8 cellular contexts compared by ENCODE assay signal in genomic region chr1:244796719-244797406, GRCh38. TPM values are rescaled to one million over a fixed set of nuclear protein-coding genes. Genes with fewer than 3 reads are reported as not detected.
DNase-seq lines count a peak whose midpoint lies in the region; ATAC-seq and TF ChIP-seq lines count a peak whose summit lies in the region.

No MANE protein-coding gene starts in this region.

- POLR2A ChIA-PET in HEK293T (lab: Yijun Ruan, JAX), result no interaction called here

- no peak overlapping the region for H3K27ac ChIP-seq in esophagus muscularis mucosa (replicated peaks in 1 of 4)
- H3K27ac ChIP-seq in thyroid gland, result no peak overlapping the region

- H3K4me3 Mint-ChIP-seq in CD14-positive monocyte, result no peak overlapping the region
- no peak overlapping the region for H3K4me3 Mint-ChIP-seq in nephron progenitor cell

- H3K4me1 ChIP-seq in NT2/D1 (ENCODE audit: insufficient read depth, insufficient read length) (no peaks in the 10 kb centered on the region), esophagus muscularis mucosa (peaks cover 0 to 7% (median 2%) of the 10 kb centered on the region in 4 donors), thyroid gland (no peaks in the 10 kb centered on the region)

- no peak overlapping the region for H3K4me3 ChIP-seq in NT2/D1 (ENCODE audit: insufficient read length, low read depth)
- H3K4me3 ChIP-seq in esophagus muscularis mucosa, result no peak overlapping the region
- H3K4me3 ChIP-seq in thyroid gland (replicated peaks in 1 of 3), result no peak overlapping the region

- H3K36me3 ChIP-seq in NT2/D1 (ENCODE audit: insufficient read depth, insufficient read length, low read length) (no peaks in the 10 kb centered on the region), esophagus muscularis mucosa (no peaks in the 10 kb centered on the region), thyroid gland (no peaks in the 10 kb centered on the region)

- ATAC-seq in HG03196 (IDR thresholded peaks at IDR 0.05; ENCODE audit: unreplicated experiment), result no peak

- H3K27ac Mint-ChIP-seq in CD14-positive monocyte (no peak overlapping the region), nephron progenitor cell (no peak overlapping the region)

- H3K4me1 Mint-ChIP-seq in CD14-positive monocyte (peaks cover 2% of the 10 kb centered on the region), nephron progenitor cell (no peaks in the 10 kb centered on the region)

- CTCF ChIA-PET in HEK293T (lab: Yijun Ruan, JAX), result interaction anchor here (0.6 to 2.0 kb wide), 13 partner anchors 9 to 246 kb away, joined by 3 to 32 read pairs (median 3); partner anchors contain the start of gene DESI2

- intact Hi-C loops in CD14-positive monocyte (cut with micrococcal nuclease) (loop anchor here (5.0 kb wide), 1 partner anchor 195 kb away; no protein-coding TSS in a partner anchor), esophagus muscularis mucosa (cut with DNase I) (loop anchor here (1.0 kb wide), 2 partner anchors 147 to 194 kb away; no protein-coding TSS in a partner anchor), thyroid gland (cut with DNase I) (loop anchor here (2.0 to 10.0 kb wide), 2 partner anchors 192 to 248 kb away; no protein-coding TSS in a partner anchor)

- TF ChIP-seq CTCF in CD14-positive monocyte (IDR thresholded peaks at IDR 0.05), result peak; percentile 97
- TF ChIP-seq CTCF in esophagus muscularis mucosa (IDR thresholded peaks at IDR 0.05), result peak; percentile 86 to 95 (median 87)
- peak; percentile 93 for TF ChIP-seq CTCF in nephron progenitor cell (IDR thresholded peaks at IDR 0.05)
- peak; percentile 86 to 94 (median 90) for TF ChIP-seq CTCF in thyroid gland (IDR thresholded peaks at IDR 0.05)

- TF ChIP-seq EP300 in esophagus muscularis mucosa (IDR thresholded peaks at IDR 0.05), result no peak

- TF ChIP-seq POLR2A in esophagus muscularis mucosa (IDR thresholded peaks at IDR 0.05; ENCODE audit: low read depth) (no peak), thyroid gland (IDR thresholded peaks at IDR 0.05) (no peak)

- H3K27me3 ChIP-seq in NT2/D1 (ENCODE audit: insufficient read depth, insufficient read length), result no peaks in the 10 kb centered on the region
- H3K27me3 ChIP-seq in esophagus muscularis mucosa, result no peaks in the 10 kb centered on the region
- no peaks in the 10 kb centered on the region for H3K27me3 ChIP-seq in thyroid gland

- H3K9ac ChIP-seq in NT2/D1 (ENCODE audit: insufficient read length, low read depth), result no peak overlapping the region

- WGBS in esophagus muscularis mucosa, result 43% methylated on average over 10 of the region's 10 CpGs
- WGBS in thyroid gland, 2 donors, result 46 to 48% methylated on average over 10 of the region's 10 CpGs

- H3K36me3 Mint-ChIP-seq in CD14-positive monocyte (no peaks in the 10 kb centered on the region), nephron progenitor cell (ENCODE audit: low read depth) (no peaks in the 10 kb centered on the region)

- peaks cover 0 to 3% (median 0%) of the 10 kb centered on the region in 7 donors for H3K9me3 Mint-ChIP-seq in CD14-positive monocyte
- peaks cover 9% of the 10 kb centered on the region for H3K9me3 Mint-ChIP-seq in nephron progenitor cell

- H3K9me3 ChIP-seq in NT2/D1 (ENCODE audit: insufficient read depth, low read length) (no peaks in the 10 kb centered on the region), esophagus muscularis mucosa (no peaks in the 10 kb centered on the region), thyroid gland (no peaks in the 10 kb centered on the region)

- DNase-seq in CD14-positive monocyte (ENCODE audit: low spot score), result no peak
- peak; percentile 70 for DNase-seq in HEK293T (ENCODE audit: extremely low spot score)
- peak; percentile 68 for DNase-seq in NT2/D1 (ENCODE audit: low read depth, low spot score)
- peak; percentile 42 for DNase-seq in activated T-cell treated with anti-CD3 and anti-CD28 coated beads for 1 hour (ENCODE audit: low read depth)
- DNase-seq in esophagus muscularis mucosa (ENCODE audit: extremely low spot score), result no peak
- DNase-seq in nephron progenitor cell, result peak; percentile 70
- peak; percentile 61 to 65 for DNase-seq in thyroid gland

- H3K27me3 Mint-ChIP-seq in CD14-positive monocyte (ENCODE audit: low read depth in 3 of 3) (peaks cover 5 to 7% (median 6%) of the 10 kb centered on the region in 3 donors), nephron progenitor cell (ENCODE audit: low read depth, poor library complexity) (peaks cover 5% of the 10 kb centered on the region)

TF ChIP-seq in HEK293T, 16 proteins besides CTCF, POLR2A, EP300 and RAD21:
- no peak for TF ChIP-seq ARNT (IDR thresholded peaks at IDR 0.05)
- TF ChIP-seq L3MBTL2 (conservative IDR thresholded peaks at IDR 0.05), result 0 out of 2 replicates have a peak, but pooled peaks have one; percentile 15
- no peak for TF ChIP-seq FOXA1 (IDR thresholded peaks at IDR 0.05)
- TF ChIP-seq ELF4 (IDR thresholded peaks at IDR 0.05), result no peak
- 0 out of 2 replicates have a peak, but pooled peaks have one; percentile 19 for TF ChIP-seq LEF1 (IDR thresholded peaks at IDR 0.05; ENCODE audit: borderline replicate concordance)

RNA-seq across cellular contexts. Expression of gene COX20, which starts 38.6 kb away (rescaled TPM):
- 10 to 100 TPM; 15.8 to 17.9 TPM for polyA plus RNA-seq in CD14-positive monocyte
- total RNA-seq in esophagus muscularis mucosa, result 100 to 1,000 TPM in 2 of 4 donors, 10 to 100 TPM in 2; 74.8 to 125 (median 101) TPM
- 10 to 100 TPM; 68.8 to 83.6 (median 73.5) TPM for total RNA-seq in thyroid gland

Comparison
In these comparisons a context has a peak if more than half of its experiments do, and no peak if none do; other contexts are left out.
1. DNase-seq: peak in HEK293T (single experiment), NT2/D1 (single experiment), activated T-cell treated with anti-CD3 and anti-CD28 coated beads for 1 hour (single experiment), nephron progenitor cell (single experiment) and thyroid gland (2 of 2); none in CD14-positive monocyte (single experiment) and esophagus muscularis mucosa (single experiment).
2. Peak in every context shown above with its lines, with median percentiles within 50 percentile points of each other: CTCF ChIP-seq.